ENCODE assay signal across 8 cellular contexts in the genomic region with DNA sequence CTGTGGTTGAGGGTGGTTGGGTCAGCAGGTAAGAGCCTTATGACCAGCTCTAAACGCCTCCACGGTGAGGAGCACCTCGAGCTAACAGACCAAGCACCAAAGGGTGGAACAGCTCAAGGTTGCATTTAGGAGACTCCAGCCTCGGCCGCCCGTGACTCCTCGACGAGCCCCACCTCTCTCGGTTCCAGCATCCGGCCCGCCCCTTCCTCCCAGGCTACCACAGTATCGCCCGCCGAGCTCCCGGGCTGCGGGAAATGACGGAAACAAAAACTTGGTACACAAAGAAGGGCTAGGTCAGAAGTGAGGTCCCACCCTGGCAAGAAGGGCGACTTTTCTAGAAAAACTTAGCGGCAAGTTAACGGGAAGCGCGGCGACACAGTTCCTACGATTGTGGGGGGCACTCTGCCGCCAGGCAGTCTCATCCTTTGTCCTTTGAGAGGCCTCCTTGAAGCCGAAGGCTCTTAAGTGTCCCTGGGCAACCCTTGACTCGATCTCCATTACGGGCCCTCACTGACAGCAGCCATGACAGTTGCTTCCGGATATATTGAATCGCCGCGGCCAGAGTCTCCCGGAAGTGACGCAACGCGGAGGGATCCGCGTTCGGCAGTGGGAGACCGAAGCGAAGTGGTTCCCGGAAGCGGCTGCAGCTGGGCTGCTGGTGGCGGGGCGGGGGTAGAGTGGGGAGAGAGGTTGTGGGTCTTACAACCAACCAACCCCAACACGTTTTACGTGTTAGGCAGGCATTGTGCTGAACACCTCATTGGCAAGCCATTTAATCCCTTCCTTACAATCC. TPM values are rescaled to one million over a fixed set of nuclear protein-coding genes. Genes with fewer than 3 reads are reported as not detected.
DNase-seq lines count a peak whose midpoint lies in the region; ATAC-seq and TF ChIP-seq lines count a peak whose summit lies in the region.

No MANE protein-coding gene starts in this region.

- no peaks in the 10 kb centered on the region for H3K4me1 ChIP-seq in ovary (ENCODE audit: insufficient read depth)
- H3K4me1 ChIP-seq in thyroid gland: peaks cover 0 to 5% of the 10 kb centered on the region in 2 donors

- H3K36me3 Mint-ChIP-seq in activated T-helper 17 cell treated with anti-CD3 and anti-CD28 coated beads, Interleukin-2, amount 50 U/mL, for 72 hours (ENCODE audit: low read depth): peaks cover 9% of the 10 kb centered on the region

- H3K4me1 Mint-ChIP-seq in activated T-helper 17 cell treated with anti-CD3 and anti-CD28 coated beads, Interleukin-2, amount 50 U/mL, for 72 hours: no peaks in the 10 kb centered on the region

- H3K36me3 ChIP-seq in ovary (no peaks in the 10 kb centered on the region), thyroid gland (no peaks in the 10 kb centered on the region)

- 2 to 19% (median 4%) methylated on average over 40 to 47 of the region's 47 CpGs for WGBS in ovary, 3 donors
- WGBS in thyroid gland, 2 donors: 1 to 3% methylated on average over 33 to 47 of the region's 47 CpGs

- intact Hi-C loops in ovary (cut with DNase I) (loop anchor here (1.0 to 5.0 kb wide), 3 partner anchors 37 to 40 kb away; a partner anchor contains a TSS), thyroid gland (cut with DNase I) (loop anchor here (2.0 kb wide), 1 partner anchor 39 kb away; no protein-coding TSS in a partner anchor)

- H3K4me3 Mint-ChIP-seq in activated T-helper 17 cell treated with anti-CD3 and anti-CD28 coated beads, Interleukin-2, amount 50 U/mL, for 72 hours: peak overlapping the region; percentile 95

- peaks cover 21% of the 10 kb centered on the region for H3K27me3 Mint-ChIP-seq in activated T-helper 17 cell treated with anti-CD3 and anti-CD28 coated beads, Interleukin-2, amount 50 U/mL, for 72 hours

- H3K4me3 ChIP-seq in fibroblast of pulmonary artery (replicated peaks; ENCODE audit: low read depth, low read length) (peak overlapping the region; percentile 76), ovary (peak overlapping the region; percentile 70), thyroid gland (replicated peaks in 1 of 3) (peak overlapping the region; percentile 79 to 91 (median 82))

- TF ChIP-seq POLR2A in ovary (IDR thresholded peaks at IDR 0.05): peak; percentile 33
- peak in 1 of 2 donors; percentile 52 for TF ChIP-seq POLR2A in thyroid gland (IDR thresholded peaks at IDR 0.05)

- no peak overlapping the region for H3K27ac ChIP-seq in ovary
- H3K27ac ChIP-seq in thyroid gland: peak overlapping the region; percentile 74 to 89 (median 80)

- TF ChIP-seq CTCF in fibroblast of pulmonary artery (IDR thresholded peaks at IDR 0.05; ENCODE audit: low read length, missing control alignments) (no peak), ovary (IDR thresholded peaks at IDR 0.05) (no peak), thyroid gland (IDR thresholded peaks at IDR 0.05) (no peak)

- DNase-seq in EL (peak; percentile 95), GOT3 (lab: John Stamatoyannopoulos, UW) (peak; percentile 57), LoVo (ENCODE audit: low spot score) (peak; percentile 94), RPMI8226 (peak; percentile 93), fibroblast of pulmonary artery (ENCODE audit: low read depth) (peak; percentile 98), ovary (peak; percentile 87 to 96 (median 90)), thyroid gland (peak; percentile 91 to 95)

- H3K27ac Mint-ChIP-seq in activated T-helper 17 cell treated with anti-CD3 and anti-CD28 coated beads, Interleukin-2, amount 50 U/mL, for 72 hours: peak overlapping the region; percentile 99

- H3K9me3 Mint-ChIP-seq in activated T-helper 17 cell treated with anti-CD3 and anti-CD28 coated beads, Interleukin-2, amount 50 U/mL, for 72 hours: no peaks in the 10 kb centered on the region

- peaks cover 4% of the 10 kb centered on the region for H3K27me3 ChIP-seq in ovary
- peaks cover 5% of the 10 kb centered on the region for H3K27me3 ChIP-seq in thyroid gland

- peak; percentile 94 for ATAC-seq in activated T-helper 17 cell treated with anti-CD3 and anti-CD28 coated beads, Interleukin-2, amount 50 U/mL, for 72 hours (replicated peaks)

- no peak for TF ChIP-seq EP300 in ovary (IDR thresholded peaks at IDR 0.05)

- H3K9me3 ChIP-seq in ovary: no peaks in the 10 kb centered on the region
- no peaks in the 10 kb centered on the region for H3K9me3 ChIP-seq in thyroid gland

RNA-seq across cellular contexts. Expression of a gene that starts 40.2 kb away (rescaled TPM):
- total RNA-seq in activated T-helper 17 cell treated with anti-CD3 and anti-CD28 coated beads, Interleukin-2, amount 50 U/mL, for 72 hours: 10 to 100 TPM; 14.8 to 17.3 TPM
- total RNA-seq in ovary (10 to 100 TPM; 14.2 to 31.7 (median 17.5) TPM), thyroid gland (10 to 100 TPM; 31.1 to 43.5 (median 35.5) TPM)
- polyA plus RNA-seq in ovary: 10 to 100 TPM in 1 of 2 donors, 1 to 10 TPM in 1; 4.5 to 10.5 TPM

RNA-seq across cellular contexts. Expression of a gene that starts 46.5 kb away (rescaled TPM):
- 1 to 10 TPM; 3.7 to 7.9 TPM for total RNA-seq in activated T-helper 17 cell treated with anti-CD3 and anti-CD28 coated beads, Interleukin-2, amount 50 U/mL, for 72 hours
- total RNA-seq in ovary: 1 to 10 TPM; 3.6 to 7.2 (median 5.9) TPM
- 1 to 10 TPM; 3.1 to 4.8 TPM for polyA plus RNA-seq in ovary
- total RNA-seq in thyroid gland: 10 to 100 TPM in 1 of 4 donors, 1 to 10 TPM in 3; 4.6 to 10.6 (median 5.8) TPM

Comparison
In these comparisons a context has a peak if more than half of its experiments do, and no peak if none do; other contexts are left out.
1. H3K27ac ChIP-seq: peak in thyroid gland (3 of 3); none in ovary (0 of 2).
2. Peak in every context shown above with its lines, with median percentiles within 50 percentile points of each other: DNase-seq and H3K4me3 ChIP-seq.